Comparison of ENCODE assay signal across 8 cellular contexts in genomic region chr1:108125312-108126138, GRCh38.
DNase-seq lines count a peak whose midpoint lies in the region; ATAC-seq and TF ChIP-seq lines count a peak whose summit lies in the region.

No MANE protein-coding gene starts in this region.

- H2BK20ac ChIP-seq in IMR-90 (ENCODE audit: low read depth, low read length): no peak overlapping the region

- H3K4me1 ChIP-seq in IMR-90 (ENCODE audit: control insufficient read depth, insufficient read depth, low read length) (peaks cover 3% of the 10 kb centered on the region), OCI-LY1 (ENCODE audit: insufficient read depth, low read length, severe bottlenecking) (peaks cover 9% of the 10 kb centered on the region), esophagus squamous epithelium (peaks cover 0 to 5% (median 0%) of the 10 kb centered on the region in 3 donors)

- no peak overlapping the region for H2BK15ac ChIP-seq in IMR-90 (ENCODE audit: low read depth, low read length)

- 0 out of 2 replicates have a peak, but pooled peaks have one; percentile 35 for TF ChIP-seq POLR2A in IMR-90 (IDR thresholded peaks at IDR 0.05; ENCODE audit: low read depth, low read length)
- TF ChIP-seq POLR2A in esophagus squamous epithelium (IDR thresholded peaks at IDR 0.05): no peak

- H4K8ac ChIP-seq in IMR-90 (ENCODE audit: low read depth in 2 of 2, low read length in 2 of 2): no peak overlapping the region

- no peak overlapping the region for H3K14ac ChIP-seq in IMR-90 (replicated peaks; ENCODE audit: low read depth, low read length)

- TF ChIP-seq CTCF in IMR-90 (conservative IDR thresholded peaks at IDR 0.05; ENCODE audit: low read depth, low read length) (peak; percentile 91), OCI-LY1 (IDR thresholded peaks at IDR 0.05; ENCODE audit: low read length) (peak; percentile 90), esophagus squamous epithelium (IDR thresholded peaks at IDR 0.05) (peak; percentile 89 to 95 (median 92))

- no peak overlapping the region for H3K4me3 ChIP-seq in IMR-90 (ENCODE audit: insufficient read depth, low read depth, low read length)
- no peak overlapping the region for H3K4me3 ChIP-seq in OCI-LY1 (ENCODE audit: low read depth, low read length, poor library complexity, severe bottlenecking)
- no peak overlapping the region for H3K4me3 ChIP-seq in esophagus squamous epithelium

- no peak overlapping the region for H3K4ac ChIP-seq in IMR-90 (ENCODE audit: low read depth, low read length)

- intact Hi-C loops in IMR-90 (cut with micrococcal nuclease): loop anchor here (1.0 kb wide), 1 partner anchor 343 kb away; no protein-coding TSS in a partner anchor
- intact Hi-C loops in esophagus squamous epithelium (cut with DNase I): loop anchor here (2.0 kb wide), 1 partner anchor 343 kb away; no protein-coding TSS in a partner anchor

- CTCF ChIA-PET in IMR-90 (lab: Yijun Ruan, JAX): interaction anchor here (0.6 to 4.9 kb wide), 7 partner anchors 13 to 348 kb away, joined by 3 to 92 read pairs (median 3); no protein-coding TSS in a partner anchor

- H3K9ac ChIP-seq in IMR-90 (ENCODE audit: low read depth, low read length): no peak overlapping the region
- no peak overlapping the region for H3K9ac ChIP-seq in OCI-LY1 (ENCODE audit: low read length)

- H3K27ac Mint-ChIP-seq in natural killer cell treated with Interleukin-12 subunit alpha and Interleukin-12 subunit beta and Interleukin-15 and Interleukin-18, amount 100 ng/mL, for 72 hours: no peak overlapping the region

- no peak overlapping the region for H2AK5ac ChIP-seq in IMR-90 (ENCODE audit: low read depth, low read length)

- H3K9me3 Mint-ChIP-seq in natural killer cell treated with Interleukin-12 subunit alpha and Interleukin-12 subunit beta and Interleukin-15 and Interleukin-18, amount 100 ng/mL, for 72 hours: no peaks in the 10 kb centered on the region

- H3K9me3 ChIP-seq in IMR-90 (ENCODE audit: control insufficient read depth, insufficient read depth, low read length) (no peaks in the 10 kb centered on the region), OCI-LY1 (ENCODE audit: low read length) (no peaks in the 10 kb centered on the region), esophagus squamous epithelium (no peaks in the 10 kb centered on the region)

- H3K27me3 Mint-ChIP-seq in natural killer cell treated with Interleukin-12 subunit alpha and Interleukin-12 subunit beta and Interleukin-15 and Interleukin-18, amount 100 ng/mL, for 72 hours: no peaks in the 10 kb centered on the region

- BruUV-seq in IMR-90 (replicated peaks; lab: Mats Ljungman, UMichigan): no TSS peak

- H2AK9ac ChIP-seq in IMR-90 (replicated peaks; ENCODE audit: low read depth, low read length, poor library complexity): peak overlapping the region; percentile 85

- no peak overlapping the region for H3K27ac ChIP-seq in IMR-90 (ENCODE audit: insufficient read depth, low read length)
- H3K27ac ChIP-seq in OCI-LY1 (ENCODE audit: low read depth, low read length, poor library complexity, severe bottlenecking): no peak overlapping the region
- H3K27ac ChIP-seq in esophagus squamous epithelium: no peak overlapping the region

- H2BK120ac ChIP-seq in IMR-90 (ENCODE audit: low read depth, low read length): no peak overlapping the region

- H3K9me2 ChIP-seq in OCI-LY1 (ENCODE audit: low read depth, low read length): no peaks in the 10 kb centered on the region

- dilution Hi-C loops in IMR-90 (cut with HindIII; ENCODE audit: low sequenced_read_pairs, unreplicated experiment): no loop called here

- no peak overlapping the region for H4K5ac ChIP-seq in IMR-90 (ENCODE audit: low read depth, low read length)

- peaks cover 9% of the 10 kb centered on the region for H3K9me1 ChIP-seq in IMR-90 (ENCODE audit: insufficient read depth, low read length)

- in situ Hi-C loops in IMR-90 (cut with MboI; ENCODE audit: low sequenced_read_pairs): loop anchor here (5.0 kb wide), 1 partner anchor 338 kb away; no protein-coding TSS in a partner anchor

- H2AFZ ChIP-seq in IMR-90 (replicated peaks; ENCODE audit: low read length, poor library complexity) (peak overlapping the region; percentile 37), OCI-LY1 (ENCODE audit: low read length) (no peak overlapping the region)

- TF ChIP-seq RAD21 in IMR-90 (IDR thresholded peaks at IDR 0.05; ENCODE audit: low read length): peak; percentile 92

- no peaks in the 10 kb centered on the region for H3K79me1 ChIP-seq in IMR-90 (ENCODE audit: low read depth in 1 of 2, low read length in 2 of 2)

- no peak overlapping the region for H3K23ac ChIP-seq in IMR-90 (ENCODE audit: low read depth, low read length)

- H4K20me1 ChIP-seq in IMR-90 (ENCODE audit: insufficient read depth, low read length) (peaks cover 6% of the 10 kb centered on the region), OCI-LY1 (ENCODE audit: insufficient read depth, low read length) (no peaks in the 10 kb centered on the region)

- no peak overlapping the region for H3K56ac ChIP-seq in IMR-90 (ENCODE audit: extremely low read depth, insufficient read depth, low read length)

- H3K36me3 Mint-ChIP-seq in natural killer cell treated with Interleukin-12 subunit alpha and Interleukin-12 subunit beta and Interleukin-15 and Interleukin-18, amount 100 ng/mL, for 72 hours: no peaks in the 10 kb centered on the region

- H3K36me3 ChIP-seq in IMR-90 (ENCODE audit: control insufficient read depth, insufficient read depth, low read length) (no peaks in the 10 kb centered on the region), OCI-LY1 (ENCODE audit: insufficient read depth, low read length) (no peaks in the 10 kb centered on the region), esophagus squamous epithelium (no peaks in the 10 kb centered on the region)

- H3K4me1 Mint-ChIP-seq in natural killer cell treated with Interleukin-12 subunit alpha and Interleukin-12 subunit beta and Interleukin-15 and Interleukin-18, amount 100 ng/mL, for 72 hours (ENCODE audit: low read depth in 2 of 2): peaks cover 11 to 12% of the 10 kb centered on the region in 2 donors

- ATAC-seq in GM21529 (IDR thresholded peaks at IDR 0.05; ENCODE audit: unreplicated experiment) (peak; percentile 97), IMR-90 (ENCODE audit: low read depth) (peak; percentile 95)
- peak; percentile 85 to 86 for ATAC-seq in natural killer cell treated with Interleukin-12 subunit alpha and Interleukin-12 subunit beta and Interleukin-15 and Interleukin-18, amount 100 ng/mL, for 72 hours
- ATAC-seq in stimulated activated naive CD8-positive, alpha-beta T cell treated with anti-CD3 and anti-CD28 coated beads, Interleukin-15, Interleukin-2, amounts not matched to agents 100 U/mL and 50 U/mL, for 24 hours: peak; percentile 89

- no peaks in the 10 kb centered on the region for H3K79me2 ChIP-seq in OCI-LY1 (ENCODE audit: insufficient read depth, low read length)

- H3K18ac ChIP-seq in IMR-90 (ENCODE audit: low read depth, low read length): no peak overlapping the region

- no CpG with 5 or more reads among the region's 7 CpGs for WGBS in IMR-90 (ENCODE audit: extremely low coverage in 2 of 2, insufficient read length in 1 of 2), 2 experiments
- WGBS in esophagus squamous epithelium, 2 donors: 4 to 8% methylated on average over 6 to 7 of the region's 7 CpGs

- no peak overlapping the region for H3K4me3 Mint-ChIP-seq in natural killer cell treated with Interleukin-12 subunit alpha and Interleukin-12 subunit beta and Interleukin-15 and Interleukin-18, amount 100 ng/mL, for 72 hours

- H3F3A ChIP-seq in OCI-LY1 (ENCODE audit: insufficient read depth, low read length): no peaks in the 10 kb centered on the region

- H3K4me2 ChIP-seq in IMR-90 (ENCODE audit: low read depth, low read length) (no peak overlapping the region), OCI-LY1 (ENCODE audit: low read length) (no peak overlapping the region)

- H3K27me3 ChIP-seq in IMR-90 (ENCODE audit: control insufficient read depth, insufficient read depth, low read length): peaks cover under 1% of the 10 kb centered on the region; the same call in 1 of the 2 replicates
- no peaks in the 10 kb centered on the region for H3K27me3 ChIP-seq in OCI-LY1 (ENCODE audit: insufficient read depth, low read length)
- H3K27me3 ChIP-seq in esophagus squamous epithelium: no peaks in the 10 kb centered on the region

- no peak overlapping the region for H2BK5ac ChIP-seq in IMR-90 (ENCODE audit: low read depth, low read length, poor library complexity, severe bottlenecking)

- peak; percentile 87 for DNase-seq in DMS53 (lab: John Stamatoyannopoulos, UW)
- peak; percentile 77 for DNase-seq in IMR-90
- DNase-seq in activated T-cell treated with anti-CD3 and anti-CD28 coated beads for 24 hours (ENCODE audit: low read depth): peak; percentile 47
- no peak for DNase-seq in esophagus squamous epithelium (lab: John Stamatoyannopoulos, UW)
- DNase-seq in natural killer cell treated with Interleukin-12 subunit alpha and Interleukin-12 subunit beta and Interleukin-15 and Interleukin-18, amount 100 ng/mL, for 72 hours (ENCODE audit: low spot score): peak; percentile 76
- peak; percentile 64 for DNase-seq in stimulated activated naive CD8-positive, alpha-beta T cell treated with anti-CD3 and anti-CD28 coated beads, Interleukin-15, Interleukin-2, amounts not matched to agents 100 U/mL and 50 U/mL, for 24 hours

- POLR2A ChIA-PET in IMR-90 (lab: Charles Lee; ENCODE audit: unreplicated experiment): no interaction called here

- no peak overlapping the region for H4K91ac ChIP-seq in IMR-90 (ENCODE audit: insufficient read depth, low read depth, low read length)

TF ChIP-seq in IMR-90, 13 proteins besides CTCF, POLR2A, EP300 and RAD21:
- TF ChIP-seq BHLHE40 (IDR thresholded peaks at IDR 0.05; ENCODE audit: low read depth, low read length): no peak
- TF ChIP-seq SMC3 (IDR thresholded peaks at IDR 0.05; ENCODE audit: low read depth, low read length): peak; percentile 91
